15 cellular contexts compared by ENCODE assay signal in genomic region chr15:64749999-64750657, GRCh38. TPM values are rescaled to one million over a fixed set of nuclear protein-coding genes. Genes with fewer than 3 reads are reported as not detected.
A peak's percentile ranks its signal among the peaks of the same experiment; 100 is the strongest.
DNase-seq lines count a peak whose midpoint lies in the region; ATAC-seq lines count a peak whose summit lies in the region.
"Had no signal": no experiment of that assay in that cellular context is flagged by ENCODE, and none has a peak within 500 bp of the region (broad histone marks: within the 10 kb centered on the region; RNA-seq: fewer than 3 reads in every experiment).

No MANE protein-coding gene starts in this region.

- no peak overlapping the region for H3K4me3 ChIP-seq in esophagus (ENCODE audit: low read depth in 1 of 2, low read length in 2 of 2)
- no peak overlapping the region for H3K4me3 ChIP-seq in muscle layer of colon (ENCODE audit: low read depth in 1 of 2, low read length in 2 of 2)
- H3K4me3 ChIP-seq: dorsolateral prefrontal cortex, SJCRH30, skin epidermis had no signal

- H3K27ac ChIP-seq in esophagus (ENCODE audit: low read depth in 2 of 2, low read length in 1 of 2) (peak overlapping the region; percentile 5 to 69), muscle layer of colon (ENCODE audit: low read depth, low read length) (peak overlapping the region; percentile 79)
- H3K27ac ChIP-seq: dorsolateral prefrontal cortex, SJCRH30, skin epidermis had no signal

- no peaks in the 10 kb centered on the region for H3K27me3 ChIP-seq in esophagus (ENCODE audit: control insufficient read depth in 1 of 2, insufficient read depth in 2 of 2, low read length in 2 of 2)
- H3K27me3 ChIP-seq in muscle layer of colon (ENCODE audit: control insufficient read depth in 1 of 2, insufficient read depth in 2 of 2, low read length in 2 of 2), result no peaks in the 10 kb centered on the region
- H3K27me3 ChIP-seq: SJCRH30 had no signal

- 71 to 73% methylated on average over 19 to 21 of the region's 21 CpGs for WGBS in esophagus, 2 donors

- H3K9ac ChIP-seq in muscle layer of colon (ENCODE audit: low read length), result no peak overlapping the region

- intact Hi-C loops in sciatic nerve (cut with DNase I), result no loop called here

- H3K36me3 ChIP-seq in esophagus (ENCODE audit: control insufficient read depth in 2 of 2, insufficient read depth in 2 of 2, low read length in 1 of 2) (no peaks in the 10 kb centered on the region), muscle layer of colon (ENCODE audit: insufficient read depth, low read length) (peaks cover 17% of the 10 kb centered on the region)
- H3K36me3 ChIP-seq: SJCRH30 had no signal

- no peaks in the 10 kb centered on the region for H3K9me3 ChIP-seq in esophagus (ENCODE audit: control insufficient read depth in 2 of 2, insufficient read depth in 1 of 2, low read depth in 1 of 2, low read length in 1 of 2)
- no peaks in the 10 kb centered on the region for H3K9me3 ChIP-seq in muscle layer of colon (ENCODE audit: low read length)
- H3K9me3 ChIP-seq: SJCRH30 had no signal

- no peaks in the 10 kb centered on the region for H3K4me1 ChIP-seq in esophagus (ENCODE audit: control insufficient read depth in 2 of 2, insufficient read depth in 2 of 2, low read length in 1 of 2)
- peaks cover 73% of the 10 kb centered on the region for H3K4me1 ChIP-seq in muscle layer of colon (ENCODE audit: insufficient read depth, low read length)

- no peak for ATAC-seq in HG02938 (IDR thresholded peaks at IDR 0.05; ENCODE audit: unreplicated experiment)
- no peak for ATAC-seq in GM21723 (IDR thresholded peaks at IDR 0.05; ENCODE audit: unreplicated experiment)
- no peak for ATAC-seq in sciatic nerve
- ATAC-seq: left lobe of liver had no signal

- DNase-seq in AG08396 (ENCODE audit: low spot score) (peak; percentile 36), LHCN-M2 (ENCODE audit: low read depth) (peak; percentile 6), COLO829 (ENCODE audit: low spot score) (no peak), sciatic nerve (ENCODE audit: low spot score) (no peak)
- DNase-seq: dorsolateral prefrontal cortex; NCI-H2107; stimulated activated naive CD4-positive, alpha-beta T cell treated with Interleukin-2 at 50 U/mL for 16 hours had no signal

RNA-seq across cellular contexts. Expression of gene RBPMS2, which starts 25.3 kb away (rescaled TPM):
- total RNA-seq in LHCN-M2 (2014; rRNA removed) (not detected in 2 replicates), sciatic nerve (14.2 TPM)
- polyA plus RNA-seq in LHCN-M2 (2012), result 0.22 TPM
- polyA plus RNA-seq in esophagus, result 1 to 10 TPM; 5.2 to 7.9 TPM
- polyA plus RNA-seq: CD14-positive monocyte had no signal

Comparison
In these comparisons a context has a peak if more than half of its experiments do, and no peak if none do; other contexts are left out.
1. DNase-seq: peak in AG08396 (single experiment) and LHCN-M2 (single experiment); none in COLO829 (single experiment) and sciatic nerve (single experiment).
2. RNA of gene RBPMS2, which starts 25.3 kb away (total RNA-seq): 14.2 TPM in sciatic nerve (single experiment); not detected in LHCN-M2; every median in the first group is over 10 times any median in the second.